33 cellular contexts compared by ENCODE assay signal in genomic region chr3:177561365-177561764, GRCh38.
"Had no signal": no experiment of that assay in that cellular context is flagged by ENCODE, and none has a peak within 500 bp of the region (broad histone marks: within the 10 kb centered on the region; RNA-seq: fewer than 3 reads in every experiment).

No MANE protein-coding gene starts in this region.

- H3K4me3 ChIP-seq: adrenal gland, body of pancreas, cardiac muscle cell, pancreas, prostate gland, smooth muscle cell, stomach, suprapubic skin, tibial artery, upper lobe of right lung had no signal

- ATAC-seq: body of pancreas; effector memory CD8-positive, alpha-beta T cell; esophagus mucosa; left cardiac atrium; left ventricle myocardium superior; pancreas; stimulated activated naive B cell treated with anti-CD40 and anti-IgM and Interleukin-4, amounts not matched to agents 10 μg/mL and 1 μg/mL and 100 μg/mL, for 72 hours; upper lobe of right lung had no signal

- H3K36me3 ChIP-seq: adrenal gland, cardiac muscle cell, pancreas, prostate gland, stomach, suprapubic skin, tibial artery, upper lobe of right lung, WERI-Rb-1 had no signal

- H3K4me1 ChIP-seq: adrenal gland, body of pancreas, pancreas, prostate gland, stomach, upper lobe of right lung had no signal

- H3K27me3 ChIP-seq: adrenal gland, body of pancreas, cardiac muscle cell, pancreas, stomach, suprapubic skin, tibial artery, upper lobe of right lung had no signal

- DNase-seq: activated CD4-positive, alpha-beta memory T cell treated with anti-CD3 and anti-CD28 coated beads for 36 hours; activated CD4-positive, alpha-beta T cell treated with anti-CD3 and anti-CD28 coated beads, Interleukin-2, amount 10 ng/mL, durations not matched to agents 24 days and 14 days; activated CD4-positive, CD25-positive, alpha-beta regulatory T cell treated with anti-CD3 and anti-CD28 coated beads, Interleukin-2, amount 50 U/mL, for 72 hours; activated CD8-positive, alpha-beta memory T cell treated with anti-CD3 and anti-CD28 coated beads, Interleukin-2, amount 50 U/mL, for 4 hours; activated effector memory CD4-positive, alpha-beta T cell treated with anti-CD3 and anti-CD28 coated beads, Interleukin-2, amount 50 U/mL, for 16 hours; activated naive CD4-positive, alpha-beta T cell treated with anti-CD3 and anti-CD28 coated beads for 36 hours; activated naive CD8-positive, alpha-beta T cell treated with anti-CD3 and anti-CD28 coated beads for 36 hours; activated T-cell treated with anti-CD3 and anti-CD28 coated beads, Interleukin-2, amount 50 U/mL, for 1 hour; aorta; body of pancreas; cortex of kidney; effector memory CD8-positive, alpha-beta T cell; foreskin fibroblast; head of caudate nucleus; hippocampal formation; left cardiac atrium; left ventricle myocardium superior; pancreas; stimulated activated CD4-positive, alpha-beta T cell treated with anti-CD3 and anti-CD28 coated beads, Interleukin-1b, Interleukin-23, amount 100 ng/mL, for 48 hours; stimulated activated CD4-positive, alpha-beta T cell treated with anti-CD3 and anti-CD28 coated beads, Interleukin-4, amount 100 ng/mL, for 4 hours; stimulated activated CD8-positive, alpha-beta memory T cell treated with anti-CD3 and anti-CD28 coated beads, Interleukin-4, amount 100 ng/mL, for 48 hours; stimulated activated naive B cell treated with anti-CD40 and anti-IgM and Interleukin-4, amounts not matched to agents 10 μg/mL and 1 μg/mL and 100 μg/mL, for 72 hours; stomach; T1000; tibial artery; upper lobe of right lung; WERI-Rb-1 had no signal

- H3K9me3 ChIP-seq: adrenal gland, body of pancreas, pancreas, prostate gland, stomach, suprapubic skin, tibial artery, upper lobe of right lung had no signal

- H3K27ac ChIP-seq: adrenal gland, body of pancreas, cardiac muscle cell, pancreas, prostate gland, stomach, suprapubic skin, tibial artery, upper lobe of right lung, WERI-Rb-1 had no signal
